In genomic region chr6:15207923-15208322, GRCh38 we compare ENCODE assay signal across 20 cellular contexts. TPM values are rescaled to one million over a fixed set of nuclear protein-coding genes. Genes with fewer than 3 reads are reported as not detected.
DNase-seq lines count a peak whose midpoint lies in the region; ATAC-seq and TF ChIP-seq lines count a peak whose summit lies in the region.
"Had no signal": no experiment of that assay in that cellular context is flagged by ENCODE, and none has a peak within 500 bp of the region (broad histone marks: within the 10 kb centered on the region; RNA-seq: fewer than 3 reads in every experiment).

No MANE protein-coding gene starts in this region.

- peak overlapping the region; percentile 54 for H3K9ac ChIP-seq in HUES6 (ENCODE audit: low read length)

- no peak for ATAC-seq in esophagus mucosa
- ATAC-seq: heart left ventricle; Right ventricle myocardium inferior; stimulated activated effector memory CD8-positive, alpha-beta T cell treated with anti-CD3 and anti-CD28 coated beads, Interleukin-12 subunit alpha, Interleukin-12 subunit beta, amount 100 ng/mL, for 72 hours had no signal

- peak overlapping the region; percentile 98 for H3K27ac ChIP-seq in HUES6 (ENCODE audit: low read depth, low read length)
- H3K27ac ChIP-seq: heart left ventricle, upper lobe of left lung had no signal

- no peaks in the 10 kb centered on the region for H3K36me3 ChIP-seq in HUES6 (ENCODE audit: control insufficient read depth, insufficient read depth, low read length)
- H3K36me3 ChIP-seq: BE2C, heart left ventricle, upper lobe of left lung had no signal

- no peaks in the 10 kb centered on the region; the same call in 1 of the 2 replicates for H3K9me3 ChIP-seq in HUES6 (ENCODE audit: control insufficient read depth, insufficient read depth, low read depth, low read length)
- H3K9me3 ChIP-seq: BE2C, heart left ventricle, upper lobe of left lung had no signal

- no peaks in the 10 kb centered on the region for H3K27me3 ChIP-seq in HUES6 (ENCODE audit: control insufficient read depth, insufficient read depth, low read length)
- H3K27me3 ChIP-seq: BE2C, heart left ventricle, upper lobe of left lung had no signal

- peak; percentile 26 for DNase-seq in Caki2 (ENCODE audit: low read depth)
- peak; percentile 15 to 44 for DNase-seq in cardiac fibroblast (ENCODE audit: low read depth in 2 of 2)
- peak; percentile 80 for DNase-seq in islet precursor cell
- no peak for DNase-seq in SW 1271 (lab: John Stamatoyannopoulos, UW)
- no peak for DNase-seq in A172 (ENCODE audit: low spot score)
- no peak for DNase-seq in NK-92 (lab: John Stamatoyannopoulos, UW; ENCODE audit: unreplicated experiment)
- DNase-seq: activated CD4-positive, alpha-beta T cell treated with anti-CD3 and anti-CD28 coated beads, Interleukin-2, amount 50 U/mL, for 4 hours; activated effector memory CD4-positive, alpha-beta T cell treated with Interleukin-2 at 50 U/mL for 16 hours; BE2C; NCI-H2029 treated with DMSO at 0.1 percent for 48 hours; NCI-H82; nephron progenitor cell; right cardiac atrium; stimulated activated CD4-positive, alpha-beta T cell treated with anti-CD3 and anti-CD28 coated beads, Interleukin-4, amount 100 ng/mL, for 4 hours; upper lobe of left lung had no signal

- H3K4me3 ChIP-seq in HUES6 (ENCODE audit: low read depth, low read length), result no peak overlapping the region
- no peak overlapping the region for H3K4me3 ChIP-seq in cardiac fibroblast (replicated peaks in 1 of 2; ENCODE audit: low read depth in 2 of 2, low read length in 2 of 2)
- H3K4me3 ChIP-seq: heart left ventricle, upper lobe of left lung had no signal

- no peak for TF ChIP-seq CTCF in cardiac fibroblast (IDR thresholded peaks at IDR 0.05; ENCODE audit: low read depth, low read length)

- in situ Hi-C loops in Caki2 (cut with HindIII; ENCODE audit: low pct_unique_long_range_greater_than_20kb, low sequenced_read_pairs), result no loop called here

- H3K4me1 ChIP-seq in HUES6 (ENCODE audit: control insufficient read depth, insufficient read depth, low read length), result peaks cover 42% of the 10 kb centered on the region
- H3K4me1 ChIP-seq: BE2C, upper lobe of left lung had no signal

RNA-seq across cellular contexts. Expression of gene JARID2, which starts 37.9 kb away (rescaled TPM):
- total RNA-seq in Caki2 (2014; rRNA removed; shearing (Covaris generic); ENCODE audit: low replicate concordance), result 4.8 and 4.9 TPM in 2 replicates
- 4.8 and 5.4 TPM in 2 replicates for total RNA-seq in A172 (2014; rRNA removed; shearing (Covaris generic))
- total RNA-seq in esophagus mucosa, result 22.1 TPM

Comparison
In these comparisons a context has a peak if more than half of its experiments do, and no peak if none do; other contexts are left out.
1. DNase-seq: peak in Caki2 (single experiment), cardiac fibroblast (2 of 2) and islet precursor cell (single experiment); none in SW 1271 (0 of 2), A172 (single experiment) and NK-92 (single experiment).